Comparison of ENCODE assay signal across 2 cellular contexts in genomic region chr11:89061839-89062238, GRCh38.
TF ChIP-seq lines count a peak whose summit lies in the region.

No MANE protein-coding gene starts in this region.

TF ChIP-seq in A549, 52 proteins besides CTCF, POLR2A, EP300 and RAD21:
- TF ChIP-seq REST (IDR thresholded peaks at IDR 0.05), result peak; percentile 64; the same call in 1 of the 2 replicates
TF ChIP-seq in A549: peak in this region for 1; not testable (repeated sequence) for 51.

TF ChIP-seq in HCT116, 20 proteins besides CTCF, POLR2A, EP300 and RAD21:
- TF ChIP-seq REST (IDR thresholded peaks at IDR 0.05; ENCODE audit: low read depth), result peak; percentile 48
TF ChIP-seq in HCT116: peak in this region for 1; not testable (repeated sequence) for 19.
